Comparison of ENCODE assay signal across 30 cellular contexts in genomic region chr5:27234916-27235315, GRCh38.
"Had no signal": no experiment of that assay in that cellular context is flagged by ENCODE, and none has a peak within 500 bp of the region (broad histone marks: within the 10 kb centered on the region; RNA-seq: fewer than 3 reads in every experiment).

No MANE protein-coding gene starts in this region.

- DNase-seq: activated B cell treated with CpG ODN at 0.5 μM for 24 hours; activated CD4-positive, alpha-beta T cell treated with anti-CD3 and anti-CD28 coated beads for 48 hours; activated CD4-positive, alpha-beta T cell treated with anti-CD3 and anti-CD28 coated beads, Interleukin-2, amount 50 U/mL, for 1 hour; activated CD4-positive, alpha-beta T cell treated with anti-CD3 and anti-CD28 coated beads, Interleukin-2, amount 50 U/mL, for 48 hours; activated CD8-positive, alpha-beta memory T cell treated with anti-CD3 and anti-CD28 coated beads for 24 hours; activated CD8-positive, alpha-beta T cell treated with anti-CD3 and anti-CD28 coated beads for 36 hours; activated effector memory CD4-positive, alpha-beta T cell treated with Interleukin-2 at 50 U/mL for 16 hours; activated gamma-delta T cell treated with Interleukin-2 at 50 U/mL for 16 hours; activated naive CD4-positive, alpha-beta T cell treated with Interleukin-2 at 50 U/mL for 16 hours; activated naive CD8-positive, alpha-beta T cell treated with anti-CD3 and anti-CD28 coated beads for 36 hours; activated naive CD8-positive, alpha-beta T cell treated with anti-CD3 and anti-CD28 coated beads, Interleukin-2, amount 50 U/mL, for 24 hours; activated T-cell treated with anti-CD3 and anti-CD28 coated beads, Interleukin-2, amount 50 U/mL, for 4 hours; adrenal gland; brain microvascular endothelial cell; dorsolateral prefrontal cortex; effector memory CD8-positive, alpha-beta T cell; esophagus squamous epithelium; foreskin fibroblast; head of caudate nucleus; hippocampal formation; T-helper 17 cell; T1000; WERI-Rb-1 had no signal

- H3K4me1 Mint-ChIP-seq: activated B cell treated with CpG ODN at 0.5 μM for 24 hours; activated naive CD4-positive, alpha-beta T cell treated with anti-CD3 and anti-CD28 coated beads, Interleukin-2, amount 50 U/mL, for 24 hours; activated naive CD8-positive, alpha-beta T cell treated with anti-CD3 and anti-CD28 coated beads for 36 hours; activated naive CD8-positive, alpha-beta T cell treated with anti-CD3 and anti-CD28 coated beads, Interleukin-2, amount 50 U/mL, for 24 hours; activated T-helper 17 cell treated with anti-CD3 and anti-CD28 coated beads, Interleukin-2, amount 50 U/mL, for 72 hours; central memory CD8-positive, alpha-beta T cell; T-helper 17 cell had no signal

- H3K4me3 ChIP-seq: adrenal gland, ascending aorta, coronary artery, dorsolateral prefrontal cortex, esophagus squamous epithelium had no signal

- H3K9me3 ChIP-seq: adrenal gland, ascending aorta had no signal

- H3K27ac ChIP-seq: adrenal gland, ascending aorta, brain microvascular endothelial cell, coronary artery, dorsolateral prefrontal cortex, esophagus squamous epithelium, WERI-Rb-1 had no signal

- H3K36me3 ChIP-seq: adrenal gland, ascending aorta, brain microvascular endothelial cell, esophagus squamous epithelium, WERI-Rb-1 had no signal

- H3K4me1 ChIP-seq: adrenal gland, ascending aorta, esophagus squamous epithelium had no signal

- H3K27me3 Mint-ChIP-seq: activated B cell treated with CpG ODN at 0.5 μM for 24 hours; activated CD8-positive, alpha-beta T cell treated with anti-CD3 and anti-CD28 coated beads for 36 hours; activated naive CD4-positive, alpha-beta T cell treated with anti-CD3 and anti-CD28 coated beads, Interleukin-2, amount 50 U/mL, for 24 hours; activated naive CD8-positive, alpha-beta T cell treated with anti-CD3 and anti-CD28 coated beads for 36 hours; activated naive CD8-positive, alpha-beta T cell treated with anti-CD3 and anti-CD28 coated beads, Interleukin-2, amount 50 U/mL, for 24 hours; activated T-helper 17 cell treated with anti-CD3 and anti-CD28 coated beads, Interleukin-2, amount 50 U/mL, for 72 hours; central memory CD8-positive, alpha-beta T cell; dendritic cell treated with granulocyte-macrophage colony-stimulating factor and Interleukin-4, amounts not matched to agents 40 ng/mL and 50 ng/mL, for 4 days; effector memory CD8-positive, alpha-beta T cell; T-helper 17 cell had no signal

- H3K27me3 ChIP-seq: adrenal gland, ascending aorta, brain microvascular endothelial cell, dorsolateral prefrontal cortex, esophagus squamous epithelium had no signal

- H3K27ac Mint-ChIP-seq: activated B cell treated with CpG ODN at 0.5 μM for 24 hours; activated CD8-positive, alpha-beta T cell treated with anti-CD3 and anti-CD28 coated beads for 36 hours; activated naive CD4-positive, alpha-beta T cell treated with anti-CD3 and anti-CD28 coated beads, Interleukin-2, amount 50 U/mL, for 24 hours; activated naive CD8-positive, alpha-beta T cell treated with anti-CD3 and anti-CD28 coated beads for 36 hours; activated naive CD8-positive, alpha-beta T cell treated with anti-CD3 and anti-CD28 coated beads, Interleukin-2, amount 50 U/mL, for 24 hours; activated T-helper 17 cell treated with anti-CD3 and anti-CD28 coated beads, Interleukin-2, amount 50 U/mL, for 72 hours; dendritic cell treated with granulocyte-macrophage colony-stimulating factor and Interleukin-4, amounts not matched to agents 40 ng/mL and 50 ng/mL, for 4 days; effector memory CD8-positive, alpha-beta T cell; T-helper 17 cell; T-helper 2 cell treated with Interferon-gamma antibody and Interleukin-4, amounts not matched to agents 5 μg/mL and 100 μg/mL, for 36 hours had no signal

- H3K4me3 Mint-ChIP-seq: activated B cell treated with CpG ODN at 0.5 μM for 24 hours; activated CD8-positive, alpha-beta T cell treated with anti-CD3 and anti-CD28 coated beads for 36 hours; activated naive CD4-positive, alpha-beta T cell treated with anti-CD3 and anti-CD28 coated beads, Interleukin-2, amount 50 U/mL, for 24 hours; activated naive CD8-positive, alpha-beta T cell treated with anti-CD3 and anti-CD28 coated beads for 36 hours; activated naive CD8-positive, alpha-beta T cell treated with anti-CD3 and anti-CD28 coated beads, Interleukin-2, amount 50 U/mL, for 24 hours; activated T-cell treated with anti-CD3 and anti-CD28 coated beads, Interleukin-2, amount 50 U/mL, for 4 hours; activated T-helper 17 cell treated with anti-CD3 and anti-CD28 coated beads, Interleukin-2, amount 50 U/mL, for 72 hours; central memory CD8-positive, alpha-beta T cell; dendritic cell treated with granulocyte-macrophage colony-stimulating factor and Interleukin-4, amounts not matched to agents 40 ng/mL and 50 ng/mL, for 4 days; effector memory CD8-positive, alpha-beta T cell; T-helper 17 cell; T-helper 2 cell treated with Interferon-gamma antibody and Interleukin-4, amounts not matched to agents 5 μg/mL and 100 μg/mL, for 36 hours had no signal

- H3K9me3 Mint-ChIP-seq: dendritic cell treated with granulocyte-macrophage colony-stimulating factor and Interleukin-4, amounts not matched to agents 40 ng/mL and 50 ng/mL, for 4 days had no signal

- H3K36me3 Mint-ChIP-seq: activated naive CD4-positive, alpha-beta T cell treated with anti-CD3 and anti-CD28 coated beads, Interleukin-2, amount 50 U/mL, for 24 hours; activated naive CD8-positive, alpha-beta T cell treated with anti-CD3 and anti-CD28 coated beads for 36 hours had no signal
